In genomic region chr19:39432677-39433025, GRCh38 we compare ENCODE assay signal across 17 cellular contexts. TPM values are rescaled to one million over a fixed set of nuclear protein-coding genes. Genes with fewer than 3 reads are reported as not detected.
DNase-seq lines count a peak whose midpoint lies in the region; ATAC-seq and TF ChIP-seq lines count a peak whose summit lies in the region.
"Had no signal": no experiment of that assay in that cellular context is flagged by ENCODE, and none has a peak within 500 bp of the region (broad histone marks: within the 10 kb centered on the region; RNA-seq: fewer than 3 reads in every experiment).

No MANE protein-coding gene starts in this region.

- DNase-seq in activated CD8-positive, alpha-beta T cell treated with anti-CD3 and anti-CD28 coated beads for 36 hours = no peak
- DNase-seq in activated CD8-positive, alpha-beta T cell treated with anti-CD3 and anti-CD28 coated beads, Interleukin-2, amount 10 ng/mL, durations not matched to agents 7 days and 5 days = no peak
- no peak for DNase-seq in activated naive CD8-positive, alpha-beta T cell treated with anti-CD3 and anti-CD28 coated beads for 36 hours
- no peak for DNase-seq in neural progenitor cell (ENCODE audit: low spot score)
- no peak for DNase-seq in 8988T
- DNase-seq: ACHN; aorta; DMS79; mammary epithelial cell; NCI-H2029 treated with DMSO at 0.1 percent for 48 hours; NCI-H69; Right ventricle myocardium superior; stimulated activated CD4-positive, alpha-beta T cell treated with anti-CD3 and anti-CD28 coated beads, Interleukin-12 subunit alpha, Interleukin-12 subunit beta, amount 100 ng/mL, for 4 hours; thyroid gland had no signal

- H3K4me1 ChIP-seq in HUES48 (ENCODE audit: control insufficient read depth, insufficient read depth, low read length) = peaks cover 30% of the 10 kb centered on the region
- H3K4me1 ChIP-seq in neural progenitor cell = peaks cover 27% of the 10 kb centered on the region

- H3K4me3 ChIP-seq in HUES48 (ENCODE audit: low read depth, low read length) (no peak overlapping the region), neural progenitor cell (no peak overlapping the region)
- H3K4me3 ChIP-seq: thyroid gland had no signal

- CTCF ChIA-PET in activated CD8-positive, alpha-beta T cell treated with anti-CD3 and anti-CD28 coated beads for 36 hours (lab: Charles Lee) = interaction anchor here (1.3 kb wide), 1 partner anchor 100 kb away, joined by 5 read pairs; the partner anchor contains the start of gene EID2B
- CTCF ChIA-PET in activated CD8-positive, alpha-beta T cell treated with anti-CD3 and anti-CD28 coated beads, Interleukin-2, amount 10 ng/mL, durations not matched to agents 7 days and 5 days (lab: Charles Lee) = interaction anchor here (1.5 kb wide), 1 partner anchor 18 kb away, joined by 3 read pairs; no protein-coding TSS in a partner anchor

- H3K9me3 ChIP-seq in HUES48 (ENCODE audit: control insufficient read depth, insufficient read depth, low read length) (no peaks in the 10 kb centered on the region), neural progenitor cell (ENCODE audit: low read depth) (no peaks in the 10 kb centered on the region)
- H3K9me3 ChIP-seq: thyroid gland had no signal

- no peak for ATAC-seq in activated CD8-positive, alpha-beta T cell treated with anti-CD3 and anti-CD28 coated beads for 36 hours
- ATAC-seq in activated CD8-positive, alpha-beta T cell treated with anti-CD3 and anti-CD28 coated beads, Interleukin-2, amount 10 ng/mL, durations not matched to agents 7 days and 5 days = no peak
- ATAC-seq in GM21786 (IDR thresholded peaks at IDR 0.05; ENCODE audit: unreplicated experiment) = no peak
- no peak for ATAC-seq in HG03025 (IDR thresholded peaks at IDR 0.05; ENCODE audit: low FRiP score, unreplicated experiment)

- peak overlapping the region; percentile 71 for H3K27ac Mint-ChIP-seq in activated CD8-positive, alpha-beta T cell treated with anti-CD3 and anti-CD28 coated beads for 36 hours
- H3K27ac Mint-ChIP-seq in activated CD8-positive, alpha-beta T cell treated with anti-CD3 and anti-CD28 coated beads, Interleukin-2, amount 10 ng/mL, durations not matched to agents 7 days and 5 days = no peak overlapping the region
- H3K27ac Mint-ChIP-seq in activated naive CD8-positive, alpha-beta T cell treated with anti-CD3 and anti-CD28 coated beads for 36 hours = peak overlapping the region; percentile 100
- no peak overlapping the region for H3K27ac Mint-ChIP-seq in neural progenitor cell

- peaks cover 48% of the 10 kb centered on the region for H3K4me1 Mint-ChIP-seq in activated CD8-positive, alpha-beta T cell treated with anti-CD3 and anti-CD28 coated beads for 36 hours (ENCODE audit: low read depth)
- peaks cover 53% of the 10 kb centered on the region for H3K4me1 Mint-ChIP-seq in activated CD8-positive, alpha-beta T cell treated with anti-CD3 and anti-CD28 coated beads, Interleukin-2, amount 10 ng/mL, durations not matched to agents 7 days and 5 days (ENCODE audit: low read depth)
- peaks cover 40% of the 10 kb centered on the region for H3K4me1 Mint-ChIP-seq in activated naive CD8-positive, alpha-beta T cell treated with anti-CD3 and anti-CD28 coated beads for 36 hours
- H3K4me1 Mint-ChIP-seq in neural progenitor cell = peaks cover 38% of the 10 kb centered on the region

- peaks cover 31% of the 10 kb centered on the region for H3K79me2 ChIP-seq in neural progenitor cell (ENCODE audit: low read depth)

- POLR2A ChIA-PET in activated CD8-positive, alpha-beta T cell treated with anti-CD3 and anti-CD28 coated beads for 36 hours (lab: Charles Lee) = interaction anchor here (0.6 to 5.9 kb wide), 15 partner anchors 8 to 109 kb away, joined by 3 to 137 read pairs (median 5); partner anchors contain the start of genes EID2B, GMFG, MED29 and PAF1
- POLR2A ChIA-PET in activated CD8-positive, alpha-beta T cell treated with anti-CD3 and anti-CD28 coated beads, Interleukin-2, amount 10 ng/mL, durations not matched to agents 7 days and 5 days (lab: Charles Lee) = interaction anchor here (0.7 to 2.5 kb wide), 4 partner anchors 11 to 25 kb away, joined by 3 to 13 read pairs (median 6); partner anchors contain the start of gene SUPT5H

- no peak for TF ChIP-seq CTCF in activated CD8-positive, alpha-beta T cell treated with anti-CD3 and anti-CD28 coated beads for 36 hours (IDR thresholded peaks at IDR 0.05)
- TF ChIP-seq CTCF in neural progenitor cell (IDR thresholded peaks at IDR 0.05) = no peak

- peaks cover 82% of the 10 kb centered on the region for H3F3A ChIP-seq in neural progenitor cell (ENCODE audit: low read depth)

- no peak overlapping the region for H3K9ac ChIP-seq in HUES48 (ENCODE audit: low read depth, low read length)
- no peak overlapping the region for H3K9ac ChIP-seq in neural progenitor cell

- H3K4me3 Mint-ChIP-seq in activated CD8-positive, alpha-beta T cell treated with anti-CD3 and anti-CD28 coated beads for 36 hours = peak overlapping the region; percentile 100
- no peak overlapping the region for H3K4me3 Mint-ChIP-seq in activated CD8-positive, alpha-beta T cell treated with anti-CD3 and anti-CD28 coated beads, Interleukin-2, amount 10 ng/mL, durations not matched to agents 7 days and 5 days
- H3K4me3 Mint-ChIP-seq in activated naive CD8-positive, alpha-beta T cell treated with anti-CD3 and anti-CD28 coated beads for 36 hours = peak overlapping the region; percentile 100
- peak overlapping the region; percentile 50 for H3K4me3 Mint-ChIP-seq in neural progenitor cell

- no peak overlapping the region for H2AFZ ChIP-seq in neural progenitor cell (replicated peaks)

- H3K27me3 ChIP-seq in HUES48 (ENCODE audit: control insufficient read depth, insufficient read depth, low read length) (no peaks in the 10 kb centered on the region), neural progenitor cell (no peaks in the 10 kb centered on the region)
- H3K27me3 ChIP-seq: thyroid gland had no signal

- peaks cover 32% of the 10 kb centered on the region for H4K20me1 ChIP-seq in neural progenitor cell (ENCODE audit: low read depth)

- peak overlapping the region; percentile 18 for H3K27ac ChIP-seq in HUES48 (ENCODE audit: low read depth, low read length)
- no peak overlapping the region for H3K27ac ChIP-seq in neural progenitor cell

- H3K36me3 ChIP-seq in HUES48 (ENCODE audit: control insufficient read depth, insufficient read depth, low read length) (peaks cover 34% of the 10 kb centered on the region), neural progenitor cell (peaks cover 16% of the 10 kb centered on the region)

- no peaks in the 10 kb centered on the region for H3K9me3 Mint-ChIP-seq in activated CD8-positive, alpha-beta T cell treated with anti-CD3 and anti-CD28 coated beads for 36 hours
- no peaks in the 10 kb centered on the region for H3K9me3 Mint-ChIP-seq in activated CD8-positive, alpha-beta T cell treated with anti-CD3 and anti-CD28 coated beads, Interleukin-2, amount 10 ng/mL, durations not matched to agents 7 days and 5 days (ENCODE audit: insufficient read depth)
- no peaks in the 10 kb centered on the region for H3K9me3 Mint-ChIP-seq in activated naive CD8-positive, alpha-beta T cell treated with anti-CD3 and anti-CD28 coated beads for 36 hours
- no peaks in the 10 kb centered on the region for H3K9me3 Mint-ChIP-seq in neural progenitor cell

- no peaks in the 10 kb centered on the region for H3K27me3 Mint-ChIP-seq in activated CD8-positive, alpha-beta T cell treated with anti-CD3 and anti-CD28 coated beads for 36 hours
- peaks cover 2% of the 10 kb centered on the region for H3K27me3 Mint-ChIP-seq in activated CD8-positive, alpha-beta T cell treated with anti-CD3 and anti-CD28 coated beads, Interleukin-2, amount 10 ng/mL, durations not matched to agents 7 days and 5 days (ENCODE audit: low read depth)
- H3K27me3 Mint-ChIP-seq in activated naive CD8-positive, alpha-beta T cell treated with anti-CD3 and anti-CD28 coated beads for 36 hours = peaks cover 9% of the 10 kb centered on the region
- peaks cover 2% of the 10 kb centered on the region for H3K27me3 Mint-ChIP-seq in neural progenitor cell (ENCODE audit: insufficient read depth, low read depth)

- H3K4me2 ChIP-seq in neural progenitor cell = no peak overlapping the region

- peaks cover 37% of the 10 kb centered on the region for H3K36me3 Mint-ChIP-seq in activated CD8-positive, alpha-beta T cell treated with anti-CD3 and anti-CD28 coated beads for 36 hours (ENCODE audit: low read depth)
- H3K36me3 Mint-ChIP-seq in activated CD8-positive, alpha-beta T cell treated with anti-CD3 and anti-CD28 coated beads, Interleukin-2, amount 10 ng/mL, durations not matched to agents 7 days and 5 days (ENCODE audit: low read depth) = peaks cover 46% of the 10 kb centered on the region
- peaks cover 36% of the 10 kb centered on the region for H3K36me3 Mint-ChIP-seq in activated naive CD8-positive, alpha-beta T cell treated with anti-CD3 and anti-CD28 coated beads for 36 hours
- H3K36me3 Mint-ChIP-seq in neural progenitor cell = peaks cover 17% of the 10 kb centered on the region

- intact Hi-C loops in activated CD8-positive, alpha-beta T cell treated with anti-CD3 and anti-CD28 coated beads for 36 hours (cut with micrococcal nuclease) = no loop called here

RNA-seq across cellular contexts. Expression of gene RPS16, which starts 3.1 kb away (rescaled TPM):
- total RNA-seq in activated CD8-positive, alpha-beta T cell treated with anti-CD3 and anti-CD28 coated beads for 36 hours = 1,000 to 10,000 TPM; 3,249 to 3,324 TPM
- total RNA-seq in activated CD8-positive, alpha-beta T cell treated with anti-CD3 and anti-CD28 coated beads, Interleukin-2, amount 10 ng/mL, durations not matched to agents 7 days and 5 days = 1,000 to 10,000 TPM; 2,100 to 2,157 TPM
- 1,000 to 10,000 TPM; 3,164 to 3,181 TPM for total RNA-seq in activated naive CD8-positive, alpha-beta T cell treated with anti-CD3 and anti-CD28 coated beads for 36 hours
- 94.8 and 268 TPM in 2 replicates for total RNA-seq in neural progenitor cell (ENCODE audit: low replicate concordance)

RNA-seq across cellular contexts. Expression of gene SUPT5H, which starts 12.7 kb away (rescaled TPM):
- total RNA-seq in activated CD8-positive, alpha-beta T cell treated with anti-CD3 and anti-CD28 coated beads for 36 hours = 100 to 1,000 TPM; 127 to 141 TPM
- total RNA-seq in activated CD8-positive, alpha-beta T cell treated with anti-CD3 and anti-CD28 coated beads, Interleukin-2, amount 10 ng/mL, durations not matched to agents 7 days and 5 days = 100 to 1,000 TPM; 144 to 147 TPM
- total RNA-seq in activated naive CD8-positive, alpha-beta T cell treated with anti-CD3 and anti-CD28 coated beads for 36 hours = 100 to 1,000 TPM; 179 to 182 TPM
- 48.5 and 84.3 TPM in 2 replicates for total RNA-seq in neural progenitor cell (ENCODE audit: low replicate concordance)

RNA-seq across cellular contexts. Expression of gene PLEKHG2, which starts 20.2 kb away (rescaled TPM):
- 10 to 100 TPM; 35.9 to 42.8 TPM for total RNA-seq in activated CD8-positive, alpha-beta T cell treated with anti-CD3 and anti-CD28 coated beads for 36 hours
- 10 to 100 TPM; 64.4 to 68.5 TPM for total RNA-seq in activated CD8-positive, alpha-beta T cell treated with anti-CD3 and anti-CD28 coated beads, Interleukin-2, amount 10 ng/mL, durations not matched to agents 7 days and 5 days
- 10 to 100 TPM; 29.1 to 40.0 TPM for total RNA-seq in activated naive CD8-positive, alpha-beta T cell treated with anti-CD3 and anti-CD28 coated beads for 36 hours
- total RNA-seq in neural progenitor cell (ENCODE audit: low replicate concordance) = 10.7 and 46.9 TPM in 2 replicates

RNA-seq across cellular contexts. Expression of gene ZFP36, which starts 26.0 kb away (rescaled TPM):
- 10 to 100 TPM; 74.6 to 80.3 TPM for total RNA-seq in activated CD8-positive, alpha-beta T cell treated with anti-CD3 and anti-CD28 coated beads for 36 hours
- total RNA-seq in activated CD8-positive, alpha-beta T cell treated with anti-CD3 and anti-CD28 coated beads, Interleukin-2, amount 10 ng/mL, durations not matched to agents 7 days and 5 days = 10 to 100 TPM; 72.4 to 91.4 TPM
- 10 to 100 TPM; 15.5 to 15.6 TPM for total RNA-seq in activated naive CD8-positive, alpha-beta T cell treated with anti-CD3 and anti-CD28 coated beads for 36 hours
- total RNA-seq in neural progenitor cell (ENCODE audit: low replicate concordance) = 1.2 TPM in 1 of 2 replicates, not detected in the other

RNA-seq across cellular contexts. Expression of gene MED29, which starts 41.5 kb away (rescaled TPM):
- 10 to 100 TPM; 19.5 to 19.8 TPM for total RNA-seq in activated CD8-positive, alpha-beta T cell treated with anti-CD3 and anti-CD28 coated beads for 36 hours
- 10 to 100 TPM; 32.6 to 39.3 TPM for total RNA-seq in activated CD8-positive, alpha-beta T cell treated with anti-CD3 and anti-CD28 coated beads, Interleukin-2, amount 10 ng/mL, durations not matched to agents 7 days and 5 days
- total RNA-seq in activated naive CD8-positive, alpha-beta T cell treated with anti-CD3 and anti-CD28 coated beads for 36 hours = 10 to 100 TPM; 23.3 to 26.8 TPM
- total RNA-seq in neural progenitor cell (ENCODE audit: low replicate concordance) = 27.0 and 28.2 TPM in 2 replicates

Comparison
In these comparisons a context has a peak if more than half of its experiments do, and no peak if none do; other contexts are left out.
1. H3K27ac Mint-ChIP-seq: peak in activated CD8-positive, alpha-beta T cell treated with anti-CD3 and anti-CD28 coated beads for 36 hours (single experiment) and activated naive CD8-positive, alpha-beta T cell treated with anti-CD3 and anti-CD28 coated beads for 36 hours (single experiment); none in activated CD8-positive, alpha-beta T cell treated with anti-CD3 and anti-CD28 coated beads, Interleukin-2, amount 10 ng/mL, durations not matched to agents 7 days and 5 days (single experiment) and neural progenitor cell (single experiment).